26 cellular contexts compared by ENCODE assay signal in the genomic region with DNA sequence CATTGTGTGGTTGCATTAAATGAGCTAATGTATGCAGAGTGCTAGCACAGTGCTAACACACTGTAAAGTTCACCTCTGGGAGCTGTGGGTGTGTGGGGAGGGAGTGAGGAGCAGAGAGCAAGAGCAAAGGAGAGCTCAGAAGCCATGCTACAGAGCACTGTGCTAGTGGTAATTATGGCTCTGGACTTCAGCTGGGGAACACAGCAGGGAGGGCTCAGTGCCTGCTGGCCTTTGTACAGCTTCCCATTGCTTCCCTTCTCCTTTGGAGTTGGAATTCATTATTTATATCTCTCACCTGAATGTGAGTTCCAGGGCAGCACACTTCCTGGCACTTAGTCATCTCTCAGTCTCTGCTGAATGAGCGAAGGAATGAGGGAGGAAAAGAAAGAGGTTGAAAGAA. TPM values are rescaled to one million over a fixed set of nuclear protein-coding genes. Genes with fewer than 3 reads are reported as not detected.
"Had no signal": no experiment of that assay in that cellular context is flagged by ENCODE, and none has a peak within 500 bp of the region (broad histone marks: within the 10 kb centered on the region; RNA-seq: fewer than 3 reads in every experiment).

No MANE protein-coding gene starts in this region.

- H3K4me3 ChIP-seq: dorsolateral prefrontal cortex, neural progenitor cell, sigmoid colon, smooth muscle cell, stomach, tibial nerve had no signal

- H3K36me3 Mint-ChIP-seq: naive thymus-derived CD4-positive, alpha-beta T cell; neural progenitor cell; stimulated activated naive B cell treated with anti-CD40 and anti-IgM and Interleukin-4, amounts not matched to agents 10 μg/mL and 1 μg/mL and 100 μg/mL, for 72 hours had no signal

- H3K27ac Mint-ChIP-seq: activated CD4-positive, alpha-beta T cell treated with anti-CD3 and anti-CD28 coated beads, Interleukin-2, amount 10 ng/mL, durations not matched to agents 24 days and 14 days; activated CD8-positive, alpha-beta T cell treated with anti-CD3 and anti-CD28 coated beads for 36 hours; activated naive CD4-positive, alpha-beta T cell treated with anti-CD3 and anti-CD28 coated beads, Interleukin-2, amount 50 U/mL, for 24 hours; activated naive CD8-positive, alpha-beta T cell treated with anti-CD3 and anti-CD28 coated beads, Interleukin-2, amount 50 U/mL, for 24 hours; activated T-helper 2 cell treated with anti-CD3 and anti-CD28 coated beads, Interferon-gamma antibody, Interleukin-2, Interleukin-4, amounts not matched to agents 10 μg/mL and 5 μg/mL and 100 μg/mL, durations not matched to agents 14 hours and 24 hours and 36 hours; mesothelial cell of epicardium; naive thymus-derived CD4-positive, alpha-beta T cell; neural progenitor cell; stimulated activated naive B cell treated with anti-CD40 and anti-IgM and Interleukin-4, amounts not matched to agents 10 μg/mL and 1 μg/mL and 100 μg/mL, for 72 hours; T-helper 17 cell had no signal

- H3K4me3 Mint-ChIP-seq: activated CD4-positive, alpha-beta T cell treated with anti-CD3 and anti-CD28 coated beads, Interleukin-2, amount 10 ng/mL, durations not matched to agents 24 days and 14 days; activated CD8-positive, alpha-beta T cell treated with anti-CD3 and anti-CD28 coated beads for 36 hours; activated naive CD4-positive, alpha-beta T cell treated with anti-CD3 and anti-CD28 coated beads, Interleukin-2, amount 50 U/mL, for 24 hours; activated naive CD8-positive, alpha-beta T cell treated with anti-CD3 and anti-CD28 coated beads, Interleukin-2, amount 50 U/mL, for 24 hours; activated T-cell treated with anti-CD3 and anti-CD28 coated beads, Interleukin-2, amount 50 U/mL, for 4 hours; mesothelial cell of epicardium; neural progenitor cell; stimulated activated naive B cell treated with anti-CD40 and anti-IgM and Interleukin-4, amounts not matched to agents 10 μg/mL and 1 μg/mL and 100 μg/mL, for 72 hours; T-helper 17 cell had no signal

- H3K9me3 Mint-ChIP-seq: activated naive CD4-positive, alpha-beta T cell treated with anti-CD3 and anti-CD28 coated beads, Interleukin-2, amount 50 U/mL, for 24 hours; activated T-cell treated with anti-CD3 and anti-CD28 coated beads, Interleukin-2, amount 50 U/mL, for 4 hours had no signal

- ATAC-seq: activated CD8-positive, alpha-beta T cell treated with anti-CD3 and anti-CD28 coated beads for 36 hours; activated naive CD8-positive, alpha-beta T cell treated with anti-CD3 and anti-CD28 coated beads, Interleukin-2, amount 50 U/mL, for 24 hours; activated T-cell treated with anti-CD3 and anti-CD28 coated beads, Interleukin-2, amount 50 U/mL, for 4 hours; T-helper 17 cell had no signal

- H3K27ac ChIP-seq: neural progenitor cell, sigmoid colon, stomach, tibial nerve, WERI-Rb-1 had no signal

- DNase-seq: activated CD4-positive, alpha-beta T cell treated with anti-CD3 and anti-CD28 coated beads, Interleukin-2, amount 10 ng/mL, durations not matched to agents 24 days and 14 days; activated CD4-positive, CD25-positive, alpha-beta regulatory T cell treated with anti-CD3 and anti-CD28 coated beads, Interleukin-2, amount 50 U/mL, for 72 hours; activated CD8-positive, alpha-beta T cell treated with anti-CD3 and anti-CD28 coated beads for 36 hours; activated naive CD8-positive, alpha-beta T cell treated with anti-CD3 and anti-CD28 coated beads, Interleukin-2, amount 50 U/mL, for 24 hours; activated T-cell treated with anti-CD3 and anti-CD28 coated beads, Interleukin-2, amount 50 U/mL, for 4 hours; amygdala; central memory CD4-positive, alpha-beta T cell; effector memory CD4-positive, alpha-beta T cell; kidney glomerular epithelial cell; naive thymus-derived CD4-positive, alpha-beta T cell; sigmoid colon; stimulated activated CD4-positive, alpha-beta T cell treated with anti-CD3 and anti-CD28 coated beads, Interleukin-1b, Interleukin-23, amount 100 ng/mL, for 48 hours; stimulated activated CD4-positive, alpha-beta T cell treated with anti-CD3 and anti-CD28 coated beads, Interleukin-4, amount 100 ng/mL, for 4 hours; stimulated activated CD8-positive, alpha-beta memory T cell treated with anti-CD3 and anti-CD28 coated beads, Interleukin-4, amount 100 ng/mL, for 48 hours; stimulated activated naive B cell treated with anti-CD40 and anti-IgM and Interleukin-4, amounts not matched to agents 10 μg/mL and 1 μg/mL and 100 μg/mL, for 72 hours; stomach; T-helper 17 cell; T1000; WERI-Rb-1 had no signal

RNA-seq across cellular contexts. Expression of a gene that starts 2.5 kb away (rescaled TPM):
- total RNA-seq: activated CD4-positive, alpha-beta T cell treated with anti-CD3 and anti-CD28 coated beads, Interleukin-2, amount 10 ng/mL, durations not matched to agents 24 days and 14 days; activated CD8-positive, alpha-beta T cell treated with anti-CD3 and anti-CD28 coated beads for 36 hours; activated T-helper 2 cell treated with anti-CD3 and anti-CD28 coated beads, Interferon-gamma antibody, Interleukin-2, Interleukin-4, amounts not matched to agents 10 μg/mL and 5 μg/mL and 100 μg/mL, durations not matched to agents 14 hours and 24 hours and 36 hours; naive thymus-derived CD4-positive, alpha-beta T cell; T-helper 17 cell had no signal
